ENCODE assay signal across 9 cellular contexts in the genomic region with DNA sequence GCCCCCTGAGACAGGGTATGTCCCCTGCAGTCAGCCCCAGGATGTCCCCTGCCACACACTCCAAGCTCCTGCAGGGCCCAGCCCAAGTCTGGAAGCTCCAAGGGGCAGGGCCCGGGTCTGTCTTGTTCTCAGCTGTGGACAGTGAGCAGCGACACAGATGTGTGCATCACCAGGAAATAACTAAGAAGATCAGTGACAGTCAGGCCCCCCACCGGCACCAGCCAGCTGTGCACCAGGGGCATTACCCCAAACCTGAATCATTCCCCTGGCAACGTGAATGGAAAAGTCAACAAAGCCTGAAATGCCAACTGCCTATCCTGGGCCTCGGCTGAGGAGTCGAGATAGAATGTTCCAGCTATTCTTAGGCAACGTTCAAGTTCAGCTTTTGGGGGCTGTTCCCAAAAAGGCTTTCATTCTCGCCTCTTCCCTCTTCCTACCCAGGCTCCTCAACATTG.
DNase-seq lines count a peak whose midpoint lies in the region; ATAC-seq and TF ChIP-seq lines count a peak whose summit lies in the region.
"Had no signal": no experiment of that assay in that cellular context is flagged by ENCODE, and none has a peak within 500 bp of the region (broad histone marks: within the 10 kb centered on the region; RNA-seq: fewer than 3 reads in every experiment).

No MANE protein-coding gene starts in this region.

- no peak overlapping the region for H3K4me3 ChIP-seq in Peyer's patch
- no peak overlapping the region for H3K4me3 ChIP-seq in esophagus squamous epithelium
- no peak overlapping the region for H3K4me3 ChIP-seq in sigmoid colon

- intact Hi-C loops in esophagus squamous epithelium (cut with DNase I): no loop called here
- intact Hi-C loops in sigmoid colon (cut with DNase I): loop anchor here (10.0 kb wide), 1 partner anchor 102 kb away; the partner anchor contains the start of gene PREX1

- TF ChIP-seq EP300 in sigmoid colon (IDR thresholded peaks at IDR 0.05): no peak

- 40 to 42% methylated on average over 1 to 8 of the region's 8 CpGs for WGBS in esophagus squamous epithelium, 2 donors
- WGBS in sigmoid colon, 2 donors: 18 to 39% methylated on average over 8 of the region's 8 CpGs

- H3K4me1 ChIP-seq in Peyer's patch (peaks cover 0 to 50% (median 36%) of the 10 kb centered on the region in 4 donors), esophagus squamous epithelium (peaks cover 8 to 63% (median 29%) of the 10 kb centered on the region in 3 donors), sigmoid colon (peaks cover 0 to 24% (median 14%) of the 10 kb centered on the region in 4 donors)

- peak overlapping the region; percentile 62 to 82 (median 70) for H3K27ac ChIP-seq in Peyer's patch
- H3K27ac ChIP-seq in esophagus squamous epithelium: peak overlapping the region; percentile 62 to 87 (median 76)
- H3K27ac ChIP-seq in sigmoid colon: peak overlapping the region; percentile 60 to 68 (median 64)
- H3K27ac ChIP-seq: epithelial cell of prostate had no signal

- ATAC-seq in GM19463 (IDR thresholded peaks at IDR 0.05; ENCODE audit: unreplicated experiment) (peak; percentile 40), GM18861 (IDR thresholded peaks at IDR 0.05; ENCODE audit: unreplicated experiment) (no peak), GM21825 (IDR thresholded peaks at IDR 0.05; ENCODE audit: unreplicated experiment) (no peak)

- TF ChIP-seq CTCF in Peyer's patch (IDR thresholded peaks at IDR 0.05) (no peak), esophagus squamous epithelium (IDR thresholded peaks at IDR 0.05) (no peak), sigmoid colon (IDR thresholded peaks at IDR 0.05) (no peak)

- no peaks in the 10 kb centered on the region for H3K27me3 ChIP-seq in Peyer's patch
- H3K27me3 ChIP-seq in esophagus squamous epithelium: no peaks in the 10 kb centered on the region
- no peaks in the 10 kb centered on the region for H3K27me3 ChIP-seq in sigmoid colon

- H3K9me3 ChIP-seq in Peyer's patch: no peaks in the 10 kb centered on the region
- no peaks in the 10 kb centered on the region for H3K9me3 ChIP-seq in esophagus squamous epithelium
- H3K9me3 ChIP-seq in sigmoid colon: peaks cover 0 to 3% (median 0%) of the 10 kb centered on the region in 4 donors

- TF ChIP-seq POLR2A in Peyer's patch (IDR thresholded peaks at IDR 0.05) (no peak), esophagus squamous epithelium (IDR thresholded peaks at IDR 0.05) (no peak), sigmoid colon (IDR thresholded peaks at IDR 0.05) (no peak)

- DNase-seq in Peyer's patch: peak in 2 of 3 donors; percentile 56 to 64
- no peak for DNase-seq in esophagus squamous epithelium (lab: John Stamatoyannopoulos, UW)
- DNase-seq in sigmoid colon: peak; percentile 63
- no peak for DNase-seq in stimulated activated CD4-positive, alpha-beta T cell treated with anti-CD3 and anti-CD28 coated beads, Interleukin-4, amount 100 ng/mL, for 24 hours
- DNase-seq in UCSD-AML1 (lab: John Stamatoyannopoulos, UW; ENCODE audit: unreplicated experiment): no peak

- H3K36me3 ChIP-seq in Peyer's patch (peaks cover 0 to 2% (median 0%) of the 10 kb centered on the region in 3 donors), esophagus squamous epithelium (peaks cover 0 to 12% (median 0%) of the 10 kb centered on the region in 3 donors), sigmoid colon (no peaks in the 10 kb centered on the region)

Comparison
In these comparisons a context has a peak if more than half of its experiments do, and no peak if none do; other contexts are left out.
1. DNase-seq: peak in Peyer's patch (2 of 3) and sigmoid colon (single experiment); none in esophagus squamous epithelium (single experiment), stimulated activated CD4-positive, alpha-beta T cell treated with anti-CD3 and anti-CD28 coated beads, Interleukin-4, amount 100 ng/mL, for 24 hours (single experiment) and UCSD-AML1 (single experiment).
2. Peak in every context shown above with its lines, with median percentiles within 50 percentile points of each other: H3K27ac ChIP-seq.